In the genomic region with DNA sequence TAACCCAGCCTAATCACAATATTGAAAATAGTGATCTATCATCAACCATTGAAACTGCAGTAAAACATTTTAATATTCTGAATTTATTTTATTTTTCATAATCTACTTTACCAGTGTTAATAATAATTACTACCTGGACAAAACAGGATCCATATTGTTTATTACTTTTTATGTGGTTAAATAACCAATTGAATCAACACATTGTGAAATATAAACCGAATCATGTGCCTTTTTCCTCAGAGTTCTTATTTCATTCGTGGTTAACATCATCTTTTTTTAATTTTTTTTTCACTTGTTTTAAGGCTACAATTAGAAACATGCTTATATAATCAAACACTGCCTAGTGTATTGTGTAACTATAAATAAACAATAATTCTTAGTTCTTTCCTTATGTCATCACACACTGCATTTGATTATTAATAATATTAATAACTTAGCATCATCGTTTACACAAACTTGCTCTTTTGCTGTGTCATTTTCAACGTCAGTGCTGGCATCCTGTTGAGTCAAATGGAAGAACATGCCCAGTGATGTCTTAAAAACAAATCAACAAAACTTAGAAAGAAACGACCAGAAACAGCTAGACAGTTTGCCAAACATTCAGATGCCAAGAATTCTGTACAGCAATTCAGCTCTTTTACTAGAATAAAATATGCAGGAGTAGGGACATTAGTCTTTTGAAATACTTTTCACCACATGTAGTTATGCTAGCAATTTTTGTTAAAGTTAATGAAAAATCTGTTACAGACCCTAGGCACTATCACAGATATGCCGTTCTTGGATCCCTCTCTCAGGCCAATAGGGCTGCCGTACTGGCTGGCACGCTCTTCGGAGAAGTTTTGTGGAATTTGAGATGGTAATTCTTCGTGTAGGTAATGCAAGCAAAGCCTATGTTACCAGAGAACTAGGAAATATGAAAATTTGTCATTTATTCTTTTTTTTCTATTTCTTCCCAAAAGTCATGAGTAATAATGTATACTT, we compare ENCODE assay signal across 16 cellular contexts.
DNase-seq lines count a peak whose midpoint lies in the region; ATAC-seq, FAIRE-seq and TF ChIP-seq lines count a peak whose summit lies in the region.
"Had no signal": no experiment of that assay in that cellular context is flagged by ENCODE, and none has a peak within 500 bp of the region (broad histone marks: within the 10 kb centered on the region; RNA-seq: fewer than 3 reads in every experiment).

No MANE protein-coding gene starts in this region.

- CTCF ChIA-PET in activated CD4-positive, alpha-beta memory T cell treated with anti-CD3 and anti-CD28 coated beads, Interleukin-2, amount 10 ng/mL, durations not matched to agents 7 days and 5 days (lab: Charles Lee), result no interaction called here

- no peak overlapping the region for H3K27ac Mint-ChIP-seq in activated CD4-positive, alpha-beta memory T cell treated with anti-CD3 and anti-CD28 coated beads, Interleukin-2, amount 10 ng/mL, durations not matched to agents 7 days and 5 days
- H3K27ac Mint-ChIP-seq: T-helper 1 cell treated with Interleukin-12 subunit alpha and Interleukin-12 subunit beta and Interleukin-4 antibody, amounts not matched to agents 30 μg/mL and 1 μg/mL, for 36 hours had no signal

- in situ Hi-C loops in SK-MEL-5 (cut with HindIII; ENCODE audit: low pct_unique_long_range_greater_than_20kb, low sequenced_read_pairs), result no loop called here

- FAIRE-seq in GM19239 (lab: Jason Lieb, UNC), result no peak
- FAIRE-seq: K562 had no signal

- POLR2A ChIA-PET in activated CD4-positive, alpha-beta memory T cell treated with anti-CD3 and anti-CD28 coated beads, Interleukin-2, amount 10 ng/mL, durations not matched to agents 7 days and 5 days (lab: Charles Lee), result no interaction called here

- no peaks in the 10 kb centered on the region for H3K36me3 Mint-ChIP-seq in activated CD4-positive, alpha-beta memory T cell treated with anti-CD3 and anti-CD28 coated beads, Interleukin-2, amount 10 ng/mL, durations not matched to agents 7 days and 5 days (ENCODE audit: low read depth)

- ATAC-seq in GM21367 (IDR thresholded peaks at IDR 0.05; ENCODE audit: unreplicated experiment) (no peak), GM19328 (IDR thresholded peaks at IDR 0.05; ENCODE audit: unreplicated experiment) (no peak)
- ATAC-seq: K562 had no signal

- DNase-seq in GM03348 (ENCODE audit: low spot score), result peak; percentile 29
- DNase-seq in SK-MEL-5 (ENCODE audit: low read depth, low spot score), result peak; percentile 16
- DNase-seq in fibroblast of pulmonary artery (ENCODE audit: low read depth), result peak; percentile 87
- peak; percentile 63 for DNase-seq in renal cortical epithelial cell (ENCODE audit: low read depth)
- no peak for DNase-seq in GM19239 (ENCODE audit: insufficient read length, low spot score)
- no peak for DNase-seq in activated CD4-positive, alpha-beta memory T cell treated with anti-CD3 and anti-CD28 coated beads, Interleukin-2, amount 10 ng/mL, durations not matched to agents 7 days and 5 days
- DNase-seq: activated CD4-positive, alpha-beta T cell treated with anti-CD3 and anti-CD28 coated beads, Interleukin-2, amount 50 U/mL, for 48 hours; activated effector memory CD4-positive, alpha-beta T cell treated with anti-CD3 and anti-CD28 coated beads, Interleukin-2, amount 50 U/mL, for 16 hours; NCI-H2081; substantia nigra had no signal

- no peaks in the 10 kb centered on the region for H3K4me1 Mint-ChIP-seq in activated CD4-positive, alpha-beta memory T cell treated with anti-CD3 and anti-CD28 coated beads, Interleukin-2, amount 10 ng/mL, durations not matched to agents 7 days and 5 days
- H3K4me1 Mint-ChIP-seq: central memory CD8-positive, alpha-beta T cell had no signal

- no peak overlapping the region for H3K4me3 Mint-ChIP-seq in activated CD4-positive, alpha-beta memory T cell treated with anti-CD3 and anti-CD28 coated beads, Interleukin-2, amount 10 ng/mL, durations not matched to agents 7 days and 5 days
- H3K4me3 Mint-ChIP-seq: central memory CD8-positive, alpha-beta T cell; T-helper 1 cell treated with Interleukin-12 subunit alpha and Interleukin-12 subunit beta and Interleukin-4 antibody, amounts not matched to agents 30 μg/mL and 1 μg/mL, for 36 hours had no signal

- H3K9me3 Mint-ChIP-seq in activated CD4-positive, alpha-beta memory T cell treated with anti-CD3 and anti-CD28 coated beads, Interleukin-2, amount 10 ng/mL, durations not matched to agents 7 days and 5 days, result no peaks in the 10 kb centered on the region
- H3K9me3 Mint-ChIP-seq: central memory CD8-positive, alpha-beta T cell; T-helper 1 cell treated with Interleukin-12 subunit alpha and Interleukin-12 subunit beta and Interleukin-4 antibody, amounts not matched to agents 30 μg/mL and 1 μg/mL, for 36 hours had no signal

- no peaks in the 10 kb centered on the region for H3K27me3 Mint-ChIP-seq in activated CD4-positive, alpha-beta memory T cell treated with anti-CD3 and anti-CD28 coated beads, Interleukin-2, amount 10 ng/mL, durations not matched to agents 7 days and 5 days
- H3K27me3 Mint-ChIP-seq: central memory CD8-positive, alpha-beta T cell had no signal

- H3K4me3 ChIP-seq in fibroblast of pulmonary artery (replicated peaks; ENCODE audit: low read depth, low read length), result no peak overlapping the region
- H3K4me3 ChIP-seq: HAP-1, K562 had no signal

- no peak for TF ChIP-seq CTCF in fibroblast of pulmonary artery (IDR thresholded peaks at IDR 0.05; ENCODE audit: low read length, missing control alignments)

Comparison
In these comparisons a context has a peak if more than half of its experiments do, and no peak if none do; other contexts are left out.
1. DNase-seq: peak in GM03348 (single experiment), SK-MEL-5 (single experiment), fibroblast of pulmonary artery (single experiment) and renal cortical epithelial cell (single experiment); none in GM19239 (single experiment) and activated CD4-positive, alpha-beta memory T cell treated with anti-CD3 and anti-CD28 coated beads, Interleukin-2, amount 10 ng/mL, durations not matched to agents 7 days and 5 days (single experiment).